In the genomic region with DNA sequence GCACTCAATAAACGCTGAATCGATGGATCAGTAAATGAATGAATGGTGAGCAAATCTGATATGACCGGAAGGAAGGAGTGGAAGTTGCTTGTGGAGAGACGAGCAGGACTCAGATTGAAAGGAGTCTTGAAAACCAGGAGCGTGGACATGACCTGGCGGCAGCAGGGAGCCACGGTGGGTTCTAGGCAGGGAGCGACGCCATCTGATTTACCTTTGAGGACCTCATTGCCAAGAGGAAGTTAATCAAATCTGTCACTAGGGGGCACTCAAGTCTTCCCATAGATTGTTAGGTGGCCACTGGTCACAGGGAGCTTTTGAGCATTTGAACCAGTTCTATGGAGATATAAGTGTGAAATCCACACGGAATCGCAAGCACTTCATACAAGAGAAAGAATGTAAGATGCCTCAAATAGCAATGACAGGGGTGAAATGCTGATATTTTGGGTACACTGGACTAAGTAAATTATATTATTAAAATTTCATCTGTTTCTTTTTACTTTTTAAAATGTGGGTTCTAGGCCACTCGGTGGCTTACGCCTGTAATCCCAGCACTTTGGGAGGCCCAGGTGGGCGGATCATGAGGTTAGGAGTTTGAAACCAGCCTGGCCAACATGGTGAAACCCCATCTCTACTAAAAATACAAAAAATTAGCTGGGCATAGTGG, we compare ENCODE assay signal across 8 cellular contexts.
DNase-seq lines count a peak whose midpoint lies in the region; TF ChIP-seq lines count a peak whose summit lies in the region.

No MANE protein-coding gene starts in this region.

- no peak overlapping the region for H3K27ac ChIP-seq in tibial artery

- H3K9me3 ChIP-seq in tibial artery: no peaks in the 10 kb centered on the region

- DNase-seq in CD1c-positive myeloid dendritic cell (ENCODE audit: extremely low spot score) (peak; percentile 87), HCEC 1CT (peak; percentile 66), NCI-H510A treated with DMSO at 0.1 percent for 48 hours (lab: John Stamatoyannopoulos, UW) (peak; percentile 98), epithelial cell of esophagus (ENCODE audit: low read depth) (peak; percentile 49), middle frontal gyrus (ENCODE audit: extremely low spot score, low spot score) (peak; percentile 81), tibial artery (no peak), ecto neural progenitor cell (ENCODE audit: low spot score) (no peak)
- peak; percentile 24 for DNase-seq in activated CD4-positive, alpha-beta T cell treated with anti-CD3 and anti-CD28 coated beads, Interleukin-2, amount 50 U/mL, for 1 hour

- peaks cover 0 to 9% (median 5%) of the 10 kb centered on the region in 4 donors for H3K4me1 ChIP-seq in tibial artery

- no peaks in the 10 kb centered on the region for H3K36me3 ChIP-seq in tibial artery

- TF ChIP-seq CTCF in epithelial cell of esophagus (IDR thresholded peaks at IDR 0.05; ENCODE audit: insufficient read depth, low read depth, low read length, missing control alignments) (peak; percentile 49), tibial artery (IDR thresholded peaks at IDR 0.05) (peak; percentile 27 to 48)

- intact Hi-C loops in tibial artery (cut with DNase I; ENCODE audit: low total_unique reads): loop anchor here (10.0 kb wide), 1 partner anchor 96 kb away; no protein-coding TSS in a partner anchor

- H3K27me3 ChIP-seq in tibial artery: peaks cover 0 to 14% of the 10 kb centered on the region in 2 donors

- H3K4me3 ChIP-seq in epithelial cell of esophagus (ENCODE audit: low read length) (no peak overlapping the region), tibial artery (no peak overlapping the region)

Comparison
In these comparisons a context has a peak if more than half of its experiments do, and no peak if none do; other contexts are left out.
1. DNase-seq: peak in CD1c-positive myeloid dendritic cell (single experiment), HCEC 1CT (single experiment), NCI-H510A treated with DMSO at 0.1 percent for 48 hours (single experiment), activated CD4-positive, alpha-beta T cell treated with anti-CD3 and anti-CD28 coated beads, Interleukin-2, amount 50 U/mL, for 1 hour (single experiment), epithelial cell of esophagus (single experiment) and middle frontal gyrus (single experiment); none in tibial artery (0 of 2) and ecto neural progenitor cell (single experiment).